Comparison of ENCODE assay signal across 1 cellular context in the genomic region with DNA sequence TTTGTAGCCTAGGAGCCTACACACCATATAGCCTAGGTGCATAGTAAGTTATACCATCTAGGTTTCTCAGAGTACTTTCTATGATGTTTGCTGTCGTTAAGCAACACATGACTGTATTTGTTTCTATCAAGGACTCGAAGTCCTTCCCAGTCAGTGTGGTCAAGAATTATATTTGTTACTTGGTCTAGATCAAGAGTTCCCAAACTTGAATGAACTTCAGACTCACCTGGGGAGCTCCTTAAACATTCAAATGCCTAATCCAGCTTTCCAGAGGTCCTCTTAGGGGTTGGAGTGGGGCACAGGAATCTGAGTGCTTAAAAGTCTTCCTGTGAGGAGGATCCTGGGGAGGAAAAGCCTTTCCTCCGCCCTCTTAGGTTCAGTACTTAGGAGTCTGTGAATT.
TF ChIP-seq lines count a peak whose summit lies in the region.

No MANE protein-coding gene starts in this region.

TF ChIP-seq in IMR-90, 13 proteins besides CTCF, POLR2A, EP300 and RAD21:
- TF ChIP-seq RFX5 (IDR thresholded peaks at IDR 0.05; ENCODE audit: low read depth, low read length) (no peak), BHLHE40 (IDR thresholded peaks at IDR 0.05; ENCODE audit: low read depth, low read length) (no peak), MXI1 (IDR thresholded peaks at IDR 0.05; ENCODE audit: borderline replicate concordance, low read depth, low read length) (no peak), FOS (IDR thresholded peaks at IDR 0.05; ENCODE audit: low read depth, low read length) (no peak), CHD1 (IDR thresholded peaks at IDR 0.05; ENCODE audit: low read depth, low read length) (no peak), SMC3 (IDR thresholded peaks at IDR 0.05; ENCODE audit: low read depth, low read length) (no peak), MAFK (IDR thresholded peaks at IDR 0.05; ENCODE audit: low read depth, low read length) (no peak), CEBPB (IDR thresholded peaks at IDR 0.05; ENCODE audit: low read depth, low read length) (no peak), NFE2L2 (IDR thresholded peaks at IDR 0.05; ENCODE audit: low read depth, low read length) (no peak), RCOR1 (IDR thresholded peaks at IDR 0.05; ENCODE audit: insufficient replicate concordance, low read length) (no peak), MAZ (IDR thresholded peaks at IDR 0.05; ENCODE audit: borderline replicate concordance, low read depth, low read length) (no peak)
- TF ChIP-seq, protein P1, sequence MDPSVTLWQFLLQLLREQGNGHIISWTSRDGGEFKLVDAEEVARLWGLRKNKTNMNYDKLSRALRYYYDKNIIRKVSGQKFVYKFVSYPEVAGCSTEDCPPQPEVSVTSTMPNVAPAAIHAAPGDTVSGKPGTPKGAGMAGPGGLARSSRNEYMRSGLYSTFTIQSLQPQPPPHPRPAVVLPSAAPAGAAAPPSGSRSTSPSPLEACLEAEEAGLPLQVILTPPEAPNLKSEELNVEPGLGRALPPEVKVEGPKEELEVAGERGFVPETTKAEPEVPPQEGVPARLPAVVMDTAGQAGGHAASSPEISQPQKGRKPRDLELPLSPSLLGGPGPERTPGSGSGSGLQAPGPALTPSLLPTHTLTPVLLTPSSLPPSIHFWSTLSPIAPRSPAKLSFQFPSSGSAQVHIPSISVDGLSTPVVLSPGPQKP (IDR thresholded peaks at IDR 0.05; ENCODE audit: borderline replicate concordance, low read depth, low read length): no peak
- TF ChIP-seq, protein P2, sequence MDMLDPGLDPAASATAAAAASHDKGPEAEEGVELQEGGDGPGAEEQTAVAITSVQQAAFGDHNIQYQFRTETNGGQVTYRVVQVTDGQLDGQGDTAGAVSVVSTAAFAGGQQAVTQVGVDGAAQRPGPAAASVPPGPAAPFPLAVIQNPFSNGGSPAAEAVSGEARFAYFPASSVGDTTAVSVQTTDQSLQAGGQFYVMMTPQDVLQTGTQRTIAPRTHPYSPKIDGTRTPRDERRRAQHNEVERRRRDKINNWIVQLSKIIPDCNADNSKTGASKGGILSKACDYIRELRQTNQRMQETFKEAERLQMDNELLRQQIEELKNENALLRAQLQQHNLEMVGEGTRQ (IDR thresholded peaks at IDR 0.05; ENCODE audit: low read depth, low read length): no peak
TF ChIP-seq in IMR-90: peak in this region for 0.
